15 cellular contexts compared by ENCODE assay signal in genomic region chr6:56399250-56399671, GRCh38.
DNase-seq lines count a peak whose midpoint lies in the region; ATAC-seq and TF ChIP-seq lines count a peak whose summit lies in the region.
"Had no signal": no experiment of that assay in that cellular context is flagged by ENCODE, and none has a peak within 500 bp of the region (broad histone marks: within the 10 kb centered on the region; RNA-seq: fewer than 3 reads in every experiment).

No MANE protein-coding gene starts in this region.

- H3K9me3 Mint-ChIP-seq in GM23338, result no peaks in the 10 kb centered on the region; the same call in 1 of the 3 replicates
- peaks cover 20% of the 10 kb centered on the region for H3K9me3 Mint-ChIP-seq in endodermal cell
- H3K9me3 Mint-ChIP-seq: activated CD4-positive, alpha-beta T cell treated with anti-CD3 and anti-CD28 coated beads, Interleukin-2, amount 10 ng/mL, durations not matched to agents 7 days and 5 days had no signal

- no peaks in the 10 kb centered on the region for H3K27me3 ChIP-seq in GM23338 (ENCODE audit: insufficient read depth)
- no peaks in the 10 kb centered on the region for H3K27me3 ChIP-seq in endodermal cell (ENCODE audit: control insufficient read depth, insufficient read depth, low read length, poor library complexity, severe bottlenecking)
- H3K27me3 ChIP-seq: breast epithelium had no signal

- H3K27me3 Mint-ChIP-seq in GM23338 (ENCODE audit: insufficient read depth, low read depth, poor library complexity), result no peaks in the 10 kb centered on the region
- no peaks in the 10 kb centered on the region for H3K27me3 Mint-ChIP-seq in endodermal cell (ENCODE audit: insufficient read depth)
- H3K27me3 Mint-ChIP-seq: activated T-helper 17 cell treated with anti-CD3 and anti-CD28 coated beads, Interleukin-2, amount 50 U/mL, for 72 hours had no signal

- H3K4me1 Mint-ChIP-seq in GM23338 (peaks cover 6% of the 10 kb centered on the region; the same call in 1 of the 3 replicates), endodermal cell (peaks cover 27% of the 10 kb centered on the region)
- H3K4me1 Mint-ChIP-seq: activated CD4-positive, alpha-beta T cell treated with anti-CD3 and anti-CD28 coated beads, Interleukin-2, amount 10 ng/mL, durations not matched to agents 7 days and 5 days; activated T-helper 17 cell treated with anti-CD3 and anti-CD28 coated beads, Interleukin-2, amount 50 U/mL, for 72 hours; CD14-positive monocyte had no signal

- H3K4me3 ChIP-seq in GM23338 (no peak overlapping the region), endodermal cell (ENCODE audit: low read length) (no peak overlapping the region)
- H3K4me3 ChIP-seq: breast epithelium had no signal

- peak overlapping the region; percentile 66; the same call in 1 of the 2 replicates for H3K27ac Mint-ChIP-seq in GM23338
- H3K27ac Mint-ChIP-seq in endodermal cell, result peak overlapping the region; percentile 93
- H3K27ac Mint-ChIP-seq: activated CD4-positive, alpha-beta T cell treated with anti-CD3 and anti-CD28 coated beads, Interleukin-2, amount 10 ng/mL, durations not matched to agents 7 days and 5 days; activated T-helper 17 cell treated with anti-CD3 and anti-CD28 coated beads, Interleukin-2, amount 50 U/mL, for 72 hours; CD14-positive monocyte had no signal

- ATAC-seq in GM23338, result no peak
- ATAC-seq in omental fat pad (ENCODE audit: low FRiP score), result peak; percentile 62
- ATAC-seq in GM21423 (IDR thresholded peaks at IDR 0.05; ENCODE audit: unreplicated experiment), result no peak
- ATAC-seq in HG03457 (IDR thresholded peaks at IDR 0.05; ENCODE audit: unreplicated experiment), result no peak
- ATAC-seq: activated T-helper 17 cell treated with anti-CD3 and anti-CD28 coated beads, Interleukin-2, amount 50 U/mL, for 72 hours had no signal

- no peaks in the 10 kb centered on the region for H3K9me2 ChIP-seq in GM23338 (ENCODE audit: insufficient read depth)

- no peak for DNase-seq in GM23338 (ENCODE audit: low spot score)
- peak; percentile 20 for DNase-seq in NCI-H510A (lab: John Stamatoyannopoulos, UW)
- peak; percentile 56 for DNase-seq in endodermal cell
- DNase-seq in omental fat pad (ENCODE audit: low spot score), result no peak
- no peak for DNase-seq in UCSD-AML1 (lab: John Stamatoyannopoulos, UW; ENCODE audit: unreplicated experiment)
- no peak for DNase-seq in DMS153 treated with DMSO at 0.1 percent for 48 hours (lab: John Stamatoyannopoulos, UW; ENCODE audit: unreplicated experiment)
- DNase-seq: activated CD4-positive, alpha-beta T cell treated with anti-CD3 and anti-CD28 coated beads, Interleukin-2, amount 10 ng/mL, durations not matched to agents 7 days and 5 days; NCI-H1694; OCI-M1; substantia nigra had no signal

- WGBS in endodermal cell (ENCODE audit: insufficient coverage in 1 of 2, insufficient read length in 1 of 2), 2 experiments, result 60 to 75% methylated on average over 1 to 2 of the region's 2 CpGs

- H3K4me1 ChIP-seq in GM23338 (ENCODE audit: insufficient read depth) (peaks cover 5% of the 10 kb centered on the region; the same call in 1 of the 2 replicates), endodermal cell (ENCODE audit: control insufficient read depth, insufficient read depth, low read length) (no peaks in the 10 kb centered on the region)
- H3K4me1 ChIP-seq: breast epithelium had no signal

- no peak overlapping the region for H3K4me3 Mint-ChIP-seq in GM23338
- H3K4me3 Mint-ChIP-seq in endodermal cell, result no peak overlapping the region
- H3K4me3 Mint-ChIP-seq: activated CD4-positive, alpha-beta T cell treated with anti-CD3 and anti-CD28 coated beads, Interleukin-2, amount 10 ng/mL, durations not matched to agents 7 days and 5 days; activated T-helper 17 cell treated with anti-CD3 and anti-CD28 coated beads, Interleukin-2, amount 50 U/mL, for 72 hours; CD14-positive monocyte had no signal

- peaks cover 8% of the 10 kb centered on the region for H3K9me3 ChIP-seq in endodermal cell (ENCODE audit: control insufficient read depth, low read length)

- no peak overlapping the region for H3K9ac ChIP-seq in endodermal cell (ENCODE audit: extremely low read depth, low read length, poor library complexity, severe bottlenecking)

- H2AFZ ChIP-seq in GM23338, result peak overlapping the region; percentile 64; the same call in 1 of the 2 replicates

- no peak overlapping the region for H3K4me2 ChIP-seq in GM23338

- no peaks in the 10 kb centered on the region for H3K36me3 ChIP-seq in GM23338 (ENCODE audit: insufficient read depth)
- H3K36me3 ChIP-seq in endodermal cell (ENCODE audit: control insufficient read depth, insufficient read depth, low read length), result no peaks in the 10 kb centered on the region
- H3K36me3 ChIP-seq: breast epithelium had no signal

- no peak overlapping the region; the same call in 1 of the 2 replicates for H3K27ac ChIP-seq in GM23338 (ENCODE audit: low read depth)
- no peak overlapping the region for H3K27ac ChIP-seq in endodermal cell (ENCODE audit: low read depth, low read length)
- H3K27ac ChIP-seq: breast epithelium had no signal

- TF ChIP-seq CTCF in GM23338 (conservative IDR thresholded peaks at IDR 0.05; ENCODE audit: low read depth in 2 of 2) (no peak), endodermal cell (conservative IDR thresholded peaks at IDR 0.05) (no peak), omental fat pad (IDR thresholded peaks at IDR 0.05) (no peak)

- H3K79me2 ChIP-seq in GM23338 (replicated peaks; ENCODE audit: insufficient read depth), result no peaks in the 10 kb centered on the region

- H4K20me1 ChIP-seq in GM23338 (replicated peaks; ENCODE audit: insufficient read depth), result no peaks in the 10 kb centered on the region

- H3F3A ChIP-seq in GM23338 (replicated peaks; ENCODE audit: low read depth), result no peaks in the 10 kb centered on the region

- H3K36me3 Mint-ChIP-seq in GM23338 (ENCODE audit: low read depth), result peaks cover 3% of the 10 kb centered on the region; the same call in 1 of the 3 replicates
- no peaks in the 10 kb centered on the region for H3K36me3 Mint-ChIP-seq in endodermal cell (ENCODE audit: low read depth)
- H3K36me3 Mint-ChIP-seq: CD14-positive monocyte had no signal

TF ChIP-seq in GM23338, 12 proteins besides CTCF, POLR2A, EP300 and RAD21 (continues in another document):
- TF ChIP-seq JUNB (IDR thresholded peaks at IDR 0.05; ENCODE audit: unreplicated experiment) (no peak), ZNF462 (CRISPR knock-in tag; IDR thresholded peaks at IDR 0.05) (no peak), ZNF114 (CRISPR knock-in tag; IDR thresholded peaks at IDR 0.05) (no peak), ZNF331 (CRISPR knock-in tag; IDR thresholded peaks at IDR 0.05; ENCODE audit: low read depth) (no peak)

Comparison
In these comparisons a context has a peak if more than half of its experiments do, and no peak if none do; other contexts are left out.
1. DNase-seq: peak in NCI-H510A (single experiment) and endodermal cell (single experiment); none in GM23338 (single experiment), omental fat pad (single experiment), UCSD-AML1 (single experiment) and DMS153 treated with DMSO at 0.1 percent for 48 hours (single experiment).